1 cellular context compared by ENCODE assay signal in the genomic region with DNA sequence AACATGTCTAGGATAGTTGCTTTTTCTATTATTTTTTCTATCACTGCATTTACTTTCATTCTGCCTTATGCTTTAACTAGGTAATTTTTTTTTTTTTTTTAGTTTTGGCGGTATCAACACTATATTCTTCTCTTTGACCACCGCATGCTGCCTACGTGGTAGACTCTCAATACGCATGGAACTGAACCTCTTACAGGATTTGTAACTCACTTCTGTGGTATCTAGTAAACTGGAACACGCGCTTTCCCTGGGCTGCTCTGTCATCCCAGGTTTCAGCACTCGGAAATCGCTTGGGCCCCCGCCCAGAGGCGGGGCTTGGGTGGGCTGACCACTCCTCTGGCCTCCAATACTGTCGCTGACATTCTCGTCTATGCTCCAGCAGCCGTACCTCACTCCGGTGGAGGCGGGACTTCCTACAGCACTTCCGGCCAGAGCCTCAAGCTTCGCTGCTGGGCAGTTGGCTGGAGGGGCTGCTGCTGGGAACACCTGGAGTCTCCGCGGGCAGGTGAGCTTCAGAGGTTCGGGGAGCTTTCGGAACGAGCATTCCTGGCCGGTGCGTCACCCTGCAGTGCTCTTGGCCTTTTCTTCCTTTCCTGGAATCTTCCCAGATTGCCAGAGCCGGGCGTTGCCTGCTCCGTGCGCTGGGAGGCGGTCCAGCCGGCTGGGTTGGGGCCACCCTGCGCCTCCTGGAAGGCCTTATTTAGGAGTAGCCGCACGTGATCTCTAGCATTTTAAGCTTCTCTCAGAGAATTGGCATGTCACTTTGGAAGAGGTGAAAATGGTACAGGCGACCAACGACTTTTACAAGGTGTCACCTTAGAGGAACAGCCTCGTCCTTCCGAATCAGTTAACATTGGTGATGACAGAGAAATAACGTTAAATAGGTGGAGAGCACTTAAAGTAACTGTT.
TF ChIP-seq lines count a peak whose summit lies in the region.

A gene with protein sequence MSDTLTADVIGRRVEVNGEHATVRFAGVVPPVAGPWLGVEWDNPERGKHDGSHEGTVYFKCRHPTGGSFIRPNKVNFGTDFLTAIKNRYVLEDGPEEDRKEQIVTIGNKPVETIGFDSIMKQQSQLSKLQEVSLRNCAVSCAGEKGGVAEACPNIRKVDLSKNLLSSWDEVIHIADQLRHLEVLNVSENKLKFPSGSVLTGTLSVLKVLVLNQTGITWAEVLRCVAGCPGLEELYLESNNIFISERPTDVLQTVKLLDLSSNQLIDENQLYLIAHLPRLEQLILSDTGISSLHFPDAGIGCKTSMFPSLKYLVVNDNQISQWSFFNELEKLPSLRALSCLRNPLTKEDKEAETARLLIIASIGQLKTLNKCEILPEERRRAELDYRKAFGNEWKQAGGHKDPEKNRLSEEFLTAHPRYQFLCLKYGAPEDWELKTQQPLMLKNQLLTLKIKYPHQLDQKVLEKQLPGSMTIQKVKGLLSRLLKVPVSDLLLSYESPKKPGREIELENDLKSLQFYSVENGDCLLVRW (plus strand): TSS at position 428 of the 909 bp plus-strand sequence. CDS start 12,623 bp downstream, outside the sequence.

TF ChIP-seq in HEK293, 187 proteins besides CTCF, POLR2A, EP300 and RAD21 (continued from another document and continues in another):
- TF ChIP-seq, protein P1, sequence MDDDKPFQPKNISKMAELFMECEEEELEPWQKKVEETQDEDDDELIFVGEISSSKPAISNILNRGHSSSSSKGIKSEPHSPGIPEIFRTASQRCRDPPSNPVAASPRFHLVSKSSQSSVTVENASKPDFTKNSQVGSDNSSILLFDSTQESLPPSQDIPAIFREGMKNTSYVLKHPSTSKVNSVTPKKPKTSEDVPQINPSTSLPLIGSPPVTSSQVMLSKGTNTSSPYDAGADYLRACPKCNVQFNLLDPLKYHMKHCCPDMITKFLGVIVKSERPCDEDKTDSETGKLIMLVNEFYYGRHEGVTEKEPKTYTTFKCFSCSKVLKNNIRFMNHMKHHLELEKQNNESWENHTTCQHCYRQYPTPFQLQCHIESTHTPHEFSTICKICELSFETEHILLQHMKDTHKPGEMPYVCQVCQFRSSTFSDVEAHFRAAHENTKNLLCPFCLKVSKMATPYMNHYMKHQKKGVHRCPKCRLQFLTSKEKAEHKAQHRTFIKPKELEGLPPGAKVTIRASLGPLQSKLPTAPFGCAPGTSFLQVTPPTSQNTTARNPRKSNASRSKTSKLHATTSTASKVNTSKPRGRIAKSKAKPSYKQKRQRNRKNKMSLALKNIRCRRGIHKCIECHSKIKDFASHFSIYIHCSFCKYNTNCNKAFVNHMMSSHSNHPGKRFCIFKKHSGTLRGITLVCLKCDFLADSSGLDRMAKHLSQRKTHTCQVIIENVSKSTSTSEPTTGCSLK (tag by site-specific recombination; IDR thresholded peaks at IDR 0.05), result no peak
- TF ChIP-seq, protein P2, sequence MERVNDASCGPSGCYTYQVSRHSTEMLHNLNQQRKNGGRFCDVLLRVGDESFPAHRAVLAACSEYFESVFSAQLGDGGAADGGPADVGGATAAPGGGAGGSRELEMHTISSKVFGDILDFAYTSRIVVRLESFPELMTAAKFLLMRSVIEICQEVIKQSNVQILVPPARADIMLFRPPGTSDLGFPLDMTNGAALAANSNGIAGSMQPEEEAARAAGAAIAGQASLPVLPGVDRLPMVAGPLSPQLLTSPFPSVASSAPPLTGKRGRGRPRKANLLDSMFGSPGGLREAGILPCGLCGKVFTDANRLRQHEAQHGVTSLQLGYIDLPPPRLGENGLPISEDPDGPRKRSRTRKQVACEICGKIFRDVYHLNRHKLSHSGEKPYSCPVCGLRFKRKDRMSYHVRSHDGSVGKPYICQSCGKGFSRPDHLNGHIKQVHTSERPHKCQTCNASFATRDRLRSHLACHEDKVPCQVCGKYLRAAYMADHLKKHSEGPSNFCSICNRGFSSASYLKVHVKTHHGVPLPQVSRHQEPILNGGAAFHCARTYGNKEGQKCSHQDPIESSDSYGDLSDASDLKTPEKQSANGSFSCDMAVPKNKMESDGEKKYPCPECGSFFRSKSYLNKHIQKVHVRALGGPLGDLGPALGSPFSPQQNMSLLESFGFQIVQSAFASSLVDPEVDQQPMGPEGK (tag by site-specific recombination; IDR thresholded peaks at IDR 0.05), result peak; percentile 92
- TF ChIP-seq ZNF776 (tag by site-specific recombination; IDR thresholded peaks at IDR 0.05; ENCODE audit: borderline replicate concordance) (no peak), ZNF274 (IDR thresholded peaks at IDR 0.05; ENCODE audit: low read length) (no peak), ZNF274 (tag by site-specific recombination; IDR thresholded peaks at IDR 0.05; ENCODE audit: borderline replicate concordance) (no peak), ZNF423 (tag by site-specific recombination; IDR thresholded peaks at IDR 0.05) (0 out of 2 replicates have a peak, but pooled peaks have one; percentile 24), ZSCAN23 (tag by site-specific recombination; IDR thresholded peaks at IDR 0.05) (no peak), ZNF843 (tag by site-specific recombination; IDR thresholded peaks at IDR 0.05) (peak; percentile 66), ZNF214 (tag by site-specific recombination; IDR thresholded peaks at IDR 0.05; ENCODE audit: borderline replicate concordance) (no peak), ZNF707 (tag by site-specific recombination; IDR thresholded peaks at IDR 0.05) (no peak), BCL11A (tag by site-specific recombination; IDR thresholded peaks at IDR 0.05; ENCODE audit: low read depth) (peak; percentile 64; the same call in 1 of the 2 replicates), ZBTB21 (tag by site-specific recombination; IDR thresholded peaks at IDR 0.05) (peak; percentile 21), ZNF654 (tag by site-specific recombination; IDR thresholded peaks at IDR 0.05; ENCODE audit: low read depth) (no peak), ZNF670 (tag by site-specific recombination; IDR thresholded peaks at IDR 0.05; ENCODE audit: low read depth) (no peak), ZNF138 (tag by site-specific recombination; IDR thresholded peaks at IDR 0.05; ENCODE audit: borderline replicate concordance) (no peak), ZNF248 (tag by site-specific recombination; IDR thresholded peaks at IDR 0.05) (no peak), ZNF24 (tag by site-specific recombination; IDR thresholded peaks at IDR 0.05) (peak; percentile 21), ZBTB8A (tag by site-specific recombination; IDR thresholded peaks at IDR 0.05) (peak; percentile 79), ZNF830 (tag by site-specific recombination; IDR thresholded peaks at IDR 0.05; ENCODE audit: low read depth) (no peak), OSR2 (tag by site-specific recombination; IDR thresholded peaks at IDR 0.05) (no peak; the same call in 1 of the 2 replicates), ZNF140 (tag by site-specific recombination; IDR thresholded peaks at IDR 0.05) (no peak), ZNF19 (tag by site-specific recombination; IDR thresholded peaks at IDR 0.05; ENCODE audit: low read depth) (no peak), ZNF521 (tag by site-specific recombination; IDR thresholded peaks at IDR 0.05) (no peak)
- TF ChIP-seq, protein P3, sequence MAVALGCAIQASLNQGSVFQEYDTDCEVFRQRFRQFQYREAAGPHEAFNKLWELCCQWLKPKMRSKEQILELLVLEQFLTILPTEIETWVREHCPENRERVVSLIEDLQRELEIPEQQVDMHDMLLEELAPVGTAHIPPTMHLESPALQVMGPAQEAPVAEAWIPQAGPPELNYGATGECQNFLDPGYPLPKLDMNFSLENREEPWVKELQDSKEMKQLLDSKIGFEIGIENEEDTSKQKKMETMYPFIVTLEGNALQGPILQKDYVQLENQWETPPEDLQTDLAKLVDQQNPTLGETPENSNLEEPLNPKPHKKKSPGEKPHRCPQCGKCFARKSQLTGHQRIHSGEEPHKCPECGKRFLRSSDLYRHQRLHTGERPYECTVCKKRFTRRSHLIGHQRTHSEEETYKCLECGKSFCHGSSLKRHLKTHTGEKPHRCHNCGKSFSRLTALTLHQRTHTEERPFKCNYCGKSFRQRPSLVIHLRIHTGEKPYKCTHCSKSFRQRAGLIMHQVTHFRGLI (tag by site-specific recombination; IDR thresholded peaks at IDR 0.05), result peak; percentile 21; the same call in 1 of the 2 replicates
- TF ChIP-seq, protein P4, sequence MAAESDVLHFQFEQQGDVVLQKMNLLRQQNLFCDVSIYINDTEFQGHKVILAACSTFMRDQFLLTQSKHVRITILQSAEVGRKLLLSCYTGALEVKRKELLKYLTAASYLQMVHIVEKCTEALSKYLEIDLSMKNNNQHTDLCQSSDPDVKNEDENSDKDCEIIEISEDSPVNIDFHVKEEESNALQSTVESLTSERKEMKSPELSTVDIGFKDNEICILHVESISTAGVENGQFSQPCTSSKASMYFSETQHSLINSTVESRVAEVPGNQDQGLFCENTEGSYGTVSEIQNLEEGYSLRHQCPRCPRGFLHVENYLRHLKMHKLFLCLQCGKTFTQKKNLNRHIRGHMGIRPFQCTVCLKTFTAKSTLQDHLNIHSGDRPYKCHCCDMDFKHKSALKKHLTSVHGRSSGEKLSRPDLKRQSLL (tag by site-specific recombination; IDR thresholded peaks at IDR 0.05), result no peak
- TF ChIP-seq, protein P5, sequence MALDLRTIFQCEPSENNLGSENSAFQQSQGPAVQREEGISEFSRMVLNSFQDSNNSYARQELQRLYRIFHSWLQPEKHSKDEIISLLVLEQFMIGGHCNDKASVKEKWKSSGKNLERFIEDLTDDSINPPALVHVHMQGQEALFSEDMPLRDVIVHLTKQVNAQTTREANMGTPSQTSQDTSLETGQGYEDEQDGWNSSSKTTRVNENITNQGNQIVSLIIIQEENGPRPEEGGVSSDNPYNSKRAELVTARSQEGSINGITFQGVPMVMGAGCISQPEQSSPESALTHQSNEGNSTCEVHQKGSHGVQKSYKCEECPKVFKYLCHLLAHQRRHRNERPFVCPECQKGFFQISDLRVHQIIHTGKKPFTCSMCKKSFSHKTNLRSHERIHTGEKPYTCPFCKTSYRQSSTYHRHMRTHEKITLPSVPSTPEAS (tag by site-specific recombination; IDR thresholded peaks at IDR 0.05), result 0 out of 2 replicates have a peak, but pooled peaks have one; percentile 29
- TF ChIP-seq, protein P6, sequence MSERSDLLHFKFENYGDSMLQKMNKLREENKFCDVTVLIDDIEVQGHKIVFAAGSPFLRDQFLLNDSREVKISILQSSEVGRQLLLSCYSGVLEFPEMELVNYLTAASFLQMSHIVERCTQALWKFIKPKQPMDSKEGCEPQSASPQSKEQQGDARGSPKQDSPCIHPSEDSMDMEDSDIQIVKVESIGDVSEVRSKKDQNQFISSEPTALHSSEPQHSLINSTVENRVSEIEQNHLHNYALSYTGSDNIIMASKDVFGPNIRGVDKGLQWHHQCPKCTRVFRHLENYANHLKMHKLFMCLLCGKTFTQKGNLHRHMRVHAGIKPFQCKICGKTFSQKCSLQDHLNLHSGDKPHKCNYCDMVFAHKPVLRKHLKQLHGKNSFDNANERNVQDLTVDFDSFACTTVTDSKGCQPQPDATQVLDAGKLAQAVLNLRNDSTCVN (tag by site-specific recombination; optimal IDR thresholded peaks at IDR 0.05), result peak; percentile 20
- TF ChIP-seq, protein P7, sequence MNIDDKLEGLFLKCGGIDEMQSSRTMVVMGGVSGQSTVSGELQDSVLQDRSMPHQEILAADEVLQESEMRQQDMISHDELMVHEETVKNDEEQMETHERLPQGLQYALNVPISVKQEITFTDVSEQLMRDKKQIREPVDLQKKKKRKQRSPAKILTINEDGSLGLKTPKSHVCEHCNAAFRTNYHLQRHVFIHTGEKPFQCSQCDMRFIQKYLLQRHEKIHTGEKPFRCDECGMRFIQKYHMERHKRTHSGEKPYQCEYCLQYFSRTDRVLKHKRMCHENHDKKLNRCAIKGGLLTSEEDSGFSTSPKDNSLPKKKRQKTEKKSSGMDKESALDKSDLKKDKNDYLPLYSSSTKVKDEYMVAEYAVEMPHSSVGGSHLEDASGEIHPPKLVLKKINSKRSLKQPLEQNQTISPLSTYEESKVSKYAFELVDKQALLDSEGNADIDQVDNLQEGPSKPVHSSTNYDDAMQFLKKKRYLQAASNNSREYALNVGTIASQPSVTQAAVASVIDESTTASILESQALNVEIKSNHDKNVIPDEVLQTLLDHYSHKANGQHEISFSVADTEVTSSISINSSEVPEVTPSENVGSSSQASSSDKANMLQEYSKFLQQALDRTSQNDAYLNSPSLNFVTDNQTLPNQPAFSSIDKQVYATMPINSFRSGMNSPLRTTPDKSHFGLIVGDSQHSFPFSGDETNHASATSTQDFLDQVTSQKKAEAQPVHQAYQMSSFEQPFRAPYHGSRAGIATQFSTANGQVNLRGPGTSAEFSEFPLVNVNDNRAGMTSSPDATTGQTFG (tag by site-specific recombination; IDR thresholded peaks at IDR 0.05; ENCODE audit: borderline replicate concordance), result no peak
- TF ChIP-seq, protein P8, sequence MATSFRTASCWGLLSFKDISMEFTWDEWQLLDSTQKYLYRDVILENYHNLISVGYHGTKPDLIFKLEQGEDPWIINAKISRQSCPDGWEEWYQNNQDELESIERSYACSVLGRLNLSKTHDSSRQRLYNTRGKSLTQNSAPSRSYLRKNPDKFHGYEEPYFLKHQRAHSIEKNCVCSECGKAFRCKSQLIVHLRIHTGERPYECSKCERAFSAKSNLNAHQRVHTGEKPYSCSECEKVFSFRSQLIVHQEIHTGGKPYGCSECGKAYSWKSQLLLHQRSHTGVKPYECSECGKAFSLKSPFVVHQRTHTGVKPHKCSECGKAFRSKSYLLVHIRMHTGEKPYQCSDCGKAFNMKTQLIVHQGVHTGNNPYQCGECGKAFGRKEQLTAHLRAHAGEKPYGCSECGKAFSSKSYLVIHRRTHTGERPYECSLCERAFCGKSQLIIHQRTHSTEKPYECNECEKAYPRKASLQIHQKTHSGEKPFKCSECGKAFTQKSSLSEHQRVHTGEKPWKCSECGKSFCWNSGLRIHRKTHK (tag by site-specific recombination; IDR thresholded peaks at IDR 0.05), result no peak
- TF ChIP-seq, protein P9, sequence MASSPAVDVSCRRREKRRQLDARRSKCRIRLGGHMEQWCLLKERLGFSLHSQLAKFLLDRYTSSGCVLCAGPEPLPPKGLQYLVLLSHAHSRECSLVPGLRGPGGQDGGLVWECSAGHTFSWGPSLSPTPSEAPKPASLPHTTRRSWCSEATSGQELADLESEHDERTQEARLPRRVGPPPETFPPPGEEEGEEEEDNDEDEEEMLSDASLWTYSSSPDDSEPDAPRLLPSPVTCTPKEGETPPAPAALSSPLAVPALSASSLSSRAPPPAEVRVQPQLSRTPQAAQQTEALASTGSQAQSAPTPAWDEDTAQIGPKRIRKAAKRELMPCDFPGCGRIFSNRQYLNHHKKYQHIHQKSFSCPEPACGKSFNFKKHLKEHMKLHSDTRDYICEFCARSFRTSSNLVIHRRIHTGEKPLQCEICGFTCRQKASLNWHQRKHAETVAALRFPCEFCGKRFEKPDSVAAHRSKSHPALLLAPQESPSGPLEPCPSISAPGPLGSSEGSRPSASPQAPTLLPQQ (tag by site-specific recombination; IDR thresholded peaks at IDR 0.05), result peak; percentile 92
